ENCODE assay signal across 8 cellular contexts in the genomic region with DNA sequence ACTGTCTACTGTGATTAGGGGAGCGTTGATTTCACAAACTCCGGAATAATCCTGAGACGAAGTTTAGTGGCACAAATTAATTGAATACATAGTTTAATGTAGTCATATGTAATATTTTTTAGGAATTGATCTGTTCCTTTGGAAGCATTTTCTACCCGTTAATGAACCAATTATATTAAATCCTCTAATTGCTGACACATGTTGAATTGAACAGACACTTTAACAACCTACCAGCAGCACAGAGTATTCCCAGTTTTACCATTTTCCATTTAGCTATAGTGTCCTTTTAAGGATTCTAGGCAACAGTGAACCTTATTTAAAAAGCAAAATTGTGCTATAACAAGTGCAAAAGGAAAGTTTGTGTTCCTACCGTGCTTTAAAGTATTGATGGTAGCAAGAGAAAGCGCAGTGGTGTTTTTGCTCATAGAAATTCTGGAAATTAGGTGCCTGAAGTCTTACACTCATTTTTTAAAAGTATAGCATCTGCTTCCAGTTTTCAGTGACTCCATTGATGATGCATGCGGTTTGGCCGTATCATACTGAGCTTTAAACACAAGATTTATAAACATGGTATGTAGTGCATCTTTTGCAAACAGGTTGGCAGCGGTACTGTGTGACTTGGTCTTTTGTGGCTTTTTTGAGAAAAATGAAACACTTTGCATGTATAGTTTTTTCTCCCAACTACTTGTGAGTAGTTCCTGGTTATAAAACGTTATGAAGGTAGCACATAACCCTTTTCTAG. TPM values are rescaled to one million over a fixed set of nuclear protein-coding genes. Genes with fewer than 3 reads are reported as not detected.
DNase-seq lines count a peak whose midpoint lies in the region; ATAC-seq and TF ChIP-seq lines count a peak whose summit lies in the region.

No MANE protein-coding gene starts in this region.

- peak overlapping the region; percentile 96 for H3K4me3 Mint-ChIP-seq in GM23338

- H2AFZ ChIP-seq in GM23338, result no peak overlapping the region
- no peak overlapping the region for H2AFZ ChIP-seq in smooth muscle cell (ENCODE audit: low read depth)

- H3K27me3 ChIP-seq in GM23338 (ENCODE audit: insufficient read depth) (no peaks in the 10 kb centered on the region), foreskin keratinocyte (no peaks in the 10 kb centered on the region), smooth muscle cell (ENCODE audit: low read depth) (no peaks in the 10 kb centered on the region)

- 0 out of 2 replicates have a peak, but pooled peaks cover 11% of the 10 kb centered on the region for H3F3A ChIP-seq in GM23338 (replicated peaks; ENCODE audit: low read depth)
- no peaks in the 10 kb centered on the region for H3F3A ChIP-seq in smooth muscle cell (ENCODE audit: low read depth)

- H3K4me1 ChIP-seq in GM23338 (ENCODE audit: insufficient read depth) (peaks cover 26% of the 10 kb centered on the region), foreskin keratinocyte (peaks cover 22% of the 10 kb centered on the region), smooth muscle cell (ENCODE audit: low read depth) (peaks cover 35% of the 10 kb centered on the region)

- H3K36me3 Mint-ChIP-seq in GM23338 (ENCODE audit: low read depth), result peaks cover 63% of the 10 kb centered on the region

- H3K9ac ChIP-seq in smooth muscle cell (ENCODE audit: low read depth), result peak overlapping the region; percentile 99

- H3K4me3 ChIP-seq in GM23338 (peak overlapping the region; percentile 85), WI38 (ENCODE audit: low read depth, low read length) (peak overlapping the region; percentile 100), smooth muscle cell (peak overlapping the region; percentile 82)

- H3K9me3 Mint-ChIP-seq in GM23338, result no peaks in the 10 kb centered on the region; the same call in 2 of the 3 replicates

- H3K4me2 ChIP-seq in GM23338 (peak overlapping the region; percentile 94), smooth muscle cell (peak overlapping the region; percentile 91)

- H3K9me3 ChIP-seq in smooth muscle cell (replicated peaks; ENCODE audit: low read depth), result no peaks in the 10 kb centered on the region

- H4K20me1 ChIP-seq in GM23338 (replicated peaks; ENCODE audit: insufficient read depth) (peaks cover 39% of the 10 kb centered on the region), smooth muscle cell (ENCODE audit: low read depth) (peaks cover 63% of the 10 kb centered on the region)

- no peaks in the 10 kb centered on the region for H3K9me2 ChIP-seq in GM23338 (ENCODE audit: insufficient read depth)

- H3K4me1 Mint-ChIP-seq in GM23338, result peaks cover 34% of the 10 kb centered on the region

- ATAC-seq in GM23338, result no peak
- ATAC-seq in foreskin keratinocyte, result no peak

- H3K27ac Mint-ChIP-seq in GM23338, result peak overlapping the region; percentile 95

- DNase-seq in GM23338 (ENCODE audit: low spot score), result no peak
- no peak for DNase-seq in foreskin keratinocyte
- DNase-seq in smooth muscle cell (lab: John Stamatoyannopoulos, UW; ENCODE audit: unreplicated experiment), result no peak
- no peak for DNase-seq in DMS114 treated with DMSO at 0.1 percent for 48 hours (lab: John Stamatoyannopoulos, UW; ENCODE audit: unreplicated experiment)
- no peak for DNase-seq in NCI-H187 (lab: John Stamatoyannopoulos, UW)
- DNase-seq in HuH-7.5 (ENCODE audit: low spot score), result no peak
- no peak for DNase-seq in islet precursor cell

- TF ChIP-seq CTCF in GM23338 (conservative IDR thresholded peaks at IDR 0.05; ENCODE audit: low read depth in 2 of 2) (no peak), WI38 (IDR thresholded peaks at IDR 0.05; ENCODE audit: low read depth, low read length) (no peak), foreskin keratinocyte (conservative IDR thresholded peaks at IDR 0.05) (no peak), smooth muscle cell (IDR thresholded peaks at IDR 0.05; ENCODE audit: borderline replicate concordance, insufficient read depth, poor library complexity, severe bottlenecking) (no peak)

- H3K36me3 ChIP-seq in GM23338 (ENCODE audit: insufficient read depth), result peaks cover 6% of the 10 kb centered on the region
- no peaks in the 10 kb centered on the region for H3K36me3 ChIP-seq in smooth muscle cell (ENCODE audit: low read depth)

- H3K27ac ChIP-seq in GM23338 (ENCODE audit: low read depth), result peak overlapping the region; percentile 80
- H3K27ac ChIP-seq in foreskin keratinocyte, result peak overlapping the region; percentile 59
- H3K27ac ChIP-seq in smooth muscle cell (ENCODE audit: low read depth), result peak overlapping the region; percentile 100

- H3K79me2 ChIP-seq in GM23338 (replicated peaks; ENCODE audit: insufficient read depth), result peaks cover 74% of the 10 kb centered on the region
- peaks cover 58% of the 10 kb centered on the region for H3K79me2 ChIP-seq in smooth muscle cell (ENCODE audit: low read depth)

- WGBS in smooth muscle cell (ENCODE audit: low lambda C conversion rate), result 49% methylated on average over 10 of the region's 10 CpGs

- peaks cover 17% of the 10 kb centered on the region for H3K27me3 Mint-ChIP-seq in GM23338 (ENCODE audit: insufficient read depth, low read depth, poor library complexity)

TF ChIP-seq in GM23338, 12 proteins besides CTCF, POLR2A, EP300 and RAD21 (continues in another document):
- TF ChIP-seq ZNF331 (CRISPR knock-in tag; IDR thresholded peaks at IDR 0.05; ENCODE audit: low read depth) (no peak), CREB1 (CRISPR knock-in tag; IDR thresholded peaks at IDR 0.05; ENCODE audit: low read depth) (no peak), ZNF114 (CRISPR knock-in tag; IDR thresholded peaks at IDR 0.05) (no peak), EZH2phosphoT487 (IDR thresholded peaks at IDR 0.05; ENCODE audit: unreplicated experiment) (no peak), POLR2AphosphoS5 (IDR thresholded peaks at IDR 0.05; ENCODE audit: low read depth) (no peak), JUNB (IDR thresholded peaks at IDR 0.05; ENCODE audit: unreplicated experiment) (no peak)
- TF ChIP-seq, protein P1, sequence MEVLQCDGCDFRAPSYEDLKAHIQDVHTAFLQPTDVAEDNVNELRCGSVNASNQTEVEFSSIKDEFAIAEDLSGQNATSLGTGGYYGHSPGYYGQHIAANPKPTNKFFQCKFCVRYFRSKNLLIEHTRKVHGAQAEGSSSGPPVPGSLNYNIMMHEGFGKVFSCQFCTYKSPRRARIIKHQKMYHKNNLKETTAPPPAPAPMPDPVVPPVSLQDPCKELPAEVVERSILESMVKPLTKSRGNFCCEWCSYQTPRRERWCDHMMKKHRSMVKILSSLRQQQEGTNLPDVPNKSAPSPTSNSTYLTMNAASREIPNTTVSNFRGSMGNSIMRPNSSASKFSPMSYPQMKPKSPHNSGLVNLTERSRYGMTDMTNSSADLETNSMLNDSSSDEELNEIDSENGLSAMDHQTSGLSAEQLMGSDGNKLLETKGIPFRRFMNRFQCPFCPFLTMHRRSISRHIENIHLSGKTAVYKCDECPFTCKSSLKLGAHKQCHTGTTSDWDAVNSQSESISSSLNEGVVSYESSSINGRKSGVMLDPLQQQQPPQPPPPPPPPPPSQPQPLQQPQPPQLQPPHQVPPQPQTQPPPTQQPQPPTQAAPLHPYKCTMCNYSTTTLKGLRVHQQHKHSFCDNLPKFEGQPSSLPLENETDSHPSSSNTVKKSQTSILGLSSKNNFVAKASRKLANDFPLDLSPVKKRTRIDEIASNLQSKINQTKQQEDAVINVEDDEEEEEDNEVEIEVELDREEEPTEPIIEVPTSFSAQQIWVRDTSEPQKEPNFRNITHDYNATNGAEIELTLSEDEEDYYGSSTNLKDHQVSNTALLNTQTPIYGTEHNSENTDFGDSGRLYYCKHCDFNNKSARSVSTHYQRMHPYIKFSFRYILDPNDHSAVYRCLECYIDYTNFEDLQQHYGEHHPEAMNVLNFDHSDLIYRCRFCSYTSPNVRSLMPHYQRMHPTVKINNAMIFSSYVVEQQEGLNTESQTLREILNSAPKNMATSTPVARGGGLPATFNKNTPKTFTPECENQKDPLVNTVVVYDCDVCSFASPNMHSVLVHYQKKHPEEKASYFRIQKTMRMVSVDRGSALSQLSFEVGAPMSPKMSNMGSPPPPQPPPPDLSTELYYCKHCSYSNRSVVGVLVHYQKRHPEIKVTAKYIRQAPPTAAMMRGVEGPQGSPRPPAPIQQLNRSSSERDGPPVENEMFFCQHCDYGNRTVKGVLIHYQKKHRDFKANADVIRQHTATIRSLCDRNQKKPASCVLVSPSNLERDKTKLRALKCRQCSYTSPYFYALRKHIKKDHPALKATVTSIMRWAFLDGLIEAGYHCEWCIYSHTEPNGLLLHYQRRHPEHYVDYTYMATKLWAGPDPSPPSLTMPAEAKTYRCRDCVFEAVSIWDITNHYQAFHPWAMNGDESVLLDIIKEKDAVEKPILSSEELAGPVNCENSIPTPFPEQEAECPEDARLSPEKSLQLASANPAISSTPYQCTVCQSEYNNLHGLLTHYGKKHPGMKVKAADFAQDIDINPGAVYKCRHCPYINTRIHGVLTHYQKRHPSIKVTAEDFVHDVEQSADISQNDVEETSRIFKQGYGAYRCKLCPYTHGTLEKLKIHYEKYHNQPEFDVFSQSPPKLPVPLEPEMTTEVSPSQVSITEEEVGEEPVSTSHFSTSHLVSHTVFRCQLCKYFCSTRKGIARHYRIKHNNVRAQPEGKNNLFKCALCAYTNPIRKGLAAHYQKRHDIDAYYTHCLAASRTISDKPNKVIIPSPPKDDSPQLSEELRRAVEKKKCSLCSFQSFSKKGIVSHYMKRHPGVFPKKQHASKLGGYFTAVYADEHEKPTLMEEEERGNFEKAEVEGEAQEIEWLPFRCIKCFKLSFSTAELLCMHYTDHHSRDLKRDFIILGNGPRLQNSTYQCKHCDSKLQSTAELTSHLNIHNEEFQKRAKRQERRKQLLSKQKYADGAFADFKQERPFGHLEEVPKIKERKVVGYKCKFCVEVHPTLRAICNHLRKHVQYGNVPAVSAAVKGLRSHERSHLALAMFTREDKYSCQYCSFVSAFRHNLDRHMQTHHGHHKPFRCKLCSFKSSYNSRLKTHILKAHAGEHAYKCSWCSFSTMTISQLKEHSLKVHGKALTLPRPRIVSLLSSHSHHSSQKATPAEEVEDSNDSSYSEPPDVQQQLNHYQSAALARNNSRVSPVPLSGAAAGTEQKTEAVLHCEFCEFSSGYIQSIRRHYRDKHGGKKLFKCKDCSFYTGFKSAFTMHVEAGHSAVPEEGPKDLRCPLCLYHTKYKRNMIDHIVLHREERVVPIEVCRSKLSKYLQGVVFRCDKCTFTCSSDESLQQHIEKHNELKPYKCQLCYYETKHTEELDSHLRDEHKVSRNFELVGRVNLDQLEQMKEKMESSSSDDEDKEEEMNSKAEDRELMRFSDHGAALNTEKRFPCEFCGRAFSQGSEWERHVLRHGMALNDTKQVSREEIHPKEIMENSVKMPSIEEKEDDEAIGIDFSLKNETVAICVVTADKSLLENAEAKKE (CRISPR knock-in tag; IDR thresholded peaks at IDR 0.05), result no peak

RNA-seq across cellular contexts. Expression of gene DDX3X, which starts 1.8 kb away (rescaled TPM):
- total RNA-seq in GM23338 (2014; rRNA removed; shearing (Covaris generic)), result 239 and 272 TPM in 2 replicates
- polyA plus RNA-seq in GM23338 (2016; fragmentation: Nextera tagmentation; extraction: Ambion mirVana) (55.6 and 68.1 TPM in 2 replicates), foreskin keratinocyte (30.0 and 36.8 TPM in 2 replicates), smooth muscle cell (104 and 124 TPM in 2 replicates)
- total RNA-seq in foreskin keratinocyte (116 and 135 TPM in 2 replicates), smooth muscle cell (241 and 245 TPM in 2 replicates)
